14 cellular contexts compared by ENCODE assay signal in the genomic region with DNA sequence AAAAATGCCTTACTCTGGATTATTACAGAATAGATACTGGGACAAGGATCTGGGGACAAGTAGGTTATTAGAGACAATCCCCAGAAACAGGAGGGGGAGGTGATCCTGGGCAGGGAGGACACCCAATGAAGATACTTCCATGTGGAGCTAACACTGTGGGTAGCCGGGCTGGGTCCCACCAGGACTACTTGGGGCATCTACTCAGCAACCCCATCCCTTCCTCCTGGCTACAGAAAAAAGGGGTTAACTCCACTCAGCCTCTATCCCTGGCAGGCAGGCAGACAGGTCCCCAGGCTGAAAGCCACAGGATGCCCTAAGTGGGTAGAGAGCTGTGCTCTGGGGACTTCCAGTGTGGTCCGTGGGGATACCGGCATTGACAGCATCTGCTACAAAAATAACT.
A peak's percentile ranks its signal among the peaks of the same experiment; 100 is the strongest.
DNase-seq lines count a peak whose midpoint lies in the region; ATAC-seq and TF ChIP-seq lines count a peak whose summit lies in the region.
"Had no signal": no experiment of that assay in that cellular context is flagged by ENCODE, and none has a peak within 500 bp of the region (broad histone marks: within the 10 kb centered on the region; RNA-seq: fewer than 3 reads in every experiment).

No MANE protein-coding gene starts in this region.

- WGBS in right cardiac atrium = 80% methylated on average over 3 of the region's 3 CpGs
- WGBS in neuronal stem cell (ENCODE audit: extremely low coverage in 2 of 2, insufficient read length in 2 of 2, insufficient replicate concordance in 1 of 2), 2 donors = no CpG with 5 or more reads among the region's 3 CpGs

- H3K4me3 ChIP-seq in right cardiac atrium (ENCODE audit: low read length) (no peak overlapping the region), RWPE2 (ENCODE audit: severe bottlenecking) (no peak overlapping the region), neuronal stem cell (ENCODE audit: low read length in 2 of 2) (no peak overlapping the region), mucosa of descending colon (no peak overlapping the region)
- H3K4me3 ChIP-seq: HAP-1 had no signal

- H3K36me3 Mint-ChIP-seq in immature natural killer cell = no peaks in the 10 kb centered on the region

- H4K91ac ChIP-seq in neuronal stem cell (ENCODE audit: low read depth, low read length, poor library complexity) = no peak overlapping the region

- H3K36me3 ChIP-seq in RWPE2 (ENCODE audit: low read depth) = no peaks in the 10 kb centered on the region
- no peaks in the 10 kb centered on the region for H3K36me3 ChIP-seq in neuronal stem cell (replicated peaks in 1 of 2; ENCODE audit: control insufficient read depth in 2 of 2, insufficient read depth in 2 of 2, low read length in 2 of 2)
- no peaks in the 10 kb centered on the region for H3K36me3 ChIP-seq in mucosa of descending colon (ENCODE audit: low read depth)
- H3K36me3 ChIP-seq: HAP-1 had no signal

- no peaks in the 10 kb centered on the region for H3K9me3 ChIP-seq in right cardiac atrium (ENCODE audit: control insufficient read depth, low read length)
- no peaks in the 10 kb centered on the region for H3K9me3 ChIP-seq in RWPE2 (ENCODE audit: severe bottlenecking)
- no peaks in the 10 kb centered on the region for H3K9me3 ChIP-seq in neuronal stem cell (replicated peaks in 1 of 2; ENCODE audit: control insufficient read depth in 2 of 2, insufficient read depth in 1 of 2, low read depth in 1 of 2, low read length in 2 of 2)
- H3K9me3 ChIP-seq in mucosa of descending colon = no peaks in the 10 kb centered on the region
- H3K9me3 ChIP-seq: HAP-1 had no signal

- TF ChIP-seq CTCF in RWPE2 (IDR thresholded peaks at IDR 0.05; ENCODE audit: poor library complexity, severe bottlenecking) (no peak), mucosa of descending colon (IDR thresholded peaks at IDR 0.05) (no peak)

- H3K4me1 Mint-ChIP-seq in immature natural killer cell = no peaks in the 10 kb centered on the region
- H3K4me1 Mint-ChIP-seq: B cell, IgD-negative memory B cell had no signal

- no peaks in the 10 kb centered on the region for H3K9me3 Mint-ChIP-seq in immature natural killer cell
- H3K9me3 Mint-ChIP-seq: CD4-positive, alpha-beta T cell had no signal

- H2BK5ac ChIP-seq in neuronal stem cell (ENCODE audit: low read length) = no peak overlapping the region

- H3K79me1 ChIP-seq in neuronal stem cell (ENCODE audit: low read depth, low read length) = no peaks in the 10 kb centered on the region

- no peak overlapping the region for H2AFZ ChIP-seq in neuronal stem cell (ENCODE audit: low read length)

- no peak overlapping the region for H2AK5ac ChIP-seq in neuronal stem cell (ENCODE audit: low read depth, low read length)

- ATAC-seq in right cardiac atrium = no peak
- ATAC-seq in RWPE2 (ENCODE audit: low read depth) = no peak
- no peak for ATAC-seq in mucosa of descending colon

- H3K27me3 ChIP-seq in right cardiac atrium (ENCODE audit: control insufficient read depth, insufficient read depth) (no peaks in the 10 kb centered on the region), RWPE2 (ENCODE audit: insufficient read depth, poor library complexity, severe bottlenecking) (no peaks in the 10 kb centered on the region), neuronal stem cell (ENCODE audit: control insufficient read depth in 3 of 3, insufficient read depth in 3 of 3, low read depth in 1 of 3, low read length in 3 of 3) (no peaks in the 10 kb centered on the region)

- no peak overlapping the region for H2BK120ac ChIP-seq in neuronal stem cell (ENCODE audit: low read depth, low read length)

- H3K18ac ChIP-seq in neuronal stem cell (ENCODE audit: low read length) = peak overlapping the region; percentile 59

- H3K27ac ChIP-seq in right cardiac atrium (ENCODE audit: low read length) (no peak overlapping the region), RWPE2 (ENCODE audit: poor library complexity, severe bottlenecking) (no peak overlapping the region), neuronal stem cell (replicated peaks; ENCODE audit: low read length) (no peak overlapping the region)
- H3K27ac ChIP-seq: C4-2B had no signal

- H4K8ac ChIP-seq in neuronal stem cell (ENCODE audit: low read depth, low read length) = no peak overlapping the region

- peaks cover 4 to 5% (median 5%) of the 10 kb centered on the region in 3 donors for H3K27me3 Mint-ChIP-seq in immature natural killer cell (ENCODE audit: low read depth in 3 of 3)
- H3K27me3 Mint-ChIP-seq: IgD-negative memory B cell had no signal

- no peak overlapping the region for H3K4me3 Mint-ChIP-seq in immature natural killer cell
- H3K4me3 Mint-ChIP-seq: B cell; CD4-positive, alpha-beta T cell; IgD-negative memory B cell had no signal

- intact Hi-C loops in cardiac septum (cut with DNase I) (no loop called here), right cardiac atrium (cut with DNase I) (no loop called here), mucosa of descending colon (cut with DNase I, micrococcal nuclease) (no loop called here)

- peak; percentile 27 for DNase-seq in cardiac septum (ENCODE audit: low spot score)
- no peak for DNase-seq in right cardiac atrium
- peak; percentile 33 for DNase-seq in RWPE2 (ENCODE audit: low spot score)
- DNase-seq in neuronal stem cell (ENCODE audit: low spot score) = no peak
- DNase-seq in NCI-H524 (lab: John Stamatoyannopoulos, UW) = no peak
- DNase-seq in mucosa of descending colon = no peak
- DNase-seq in immature natural killer cell = no peak
- DNase-seq: Caco-2; CD4-positive, alpha-beta T cell; GDM1 had no signal

- no peak overlapping the region for H2BK12ac ChIP-seq in neuronal stem cell (ENCODE audit: low read length)

- no peak overlapping the region for H3K27ac Mint-ChIP-seq in immature natural killer cell
- H3K27ac Mint-ChIP-seq: B cell; CD4-positive, alpha-beta T cell; IgD-negative memory B cell had no signal

- H3K4me1 ChIP-seq in right cardiac atrium (ENCODE audit: control insufficient read depth, insufficient read depth, low read length) (no peaks in the 10 kb centered on the region), RWPE2 (ENCODE audit: insufficient read depth, poor library complexity, severe bottlenecking) (no peaks in the 10 kb centered on the region), neuronal stem cell (ENCODE audit: control insufficient read depth in 2 of 2, insufficient read depth in 1 of 2, low read depth in 1 of 2, low read length in 2 of 2) (peaks cover 0 to 12% of the 10 kb centered on the region in 2 donors), mucosa of descending colon (ENCODE audit: low read depth) (no peaks in the 10 kb centered on the region)
- H3K4me1 ChIP-seq: HAP-1 had no signal

- no peak overlapping the region for H3K23ac ChIP-seq in neuronal stem cell (ENCODE audit: low read depth, low read length, poor library complexity)

- H3K4ac ChIP-seq in neuronal stem cell (ENCODE audit: low read length) = no peak overlapping the region

- H2BK15ac ChIP-seq in neuronal stem cell (ENCODE audit: low read length) = no peak overlapping the region

- H3K4me2 ChIP-seq in neuronal stem cell (ENCODE audit: insufficient read depth, low read length, poor library complexity, severe bottlenecking) = no peak overlapping the region

- no peak overlapping the region for H3K9ac ChIP-seq in neuronal stem cell (ENCODE audit: low read depth, low read length, poor library complexity)

- no peak overlapping the region for H3K14ac ChIP-seq in neuronal stem cell (ENCODE audit: low read length)

Comparison
In these comparisons a context has a peak if more than half of its experiments do, and no peak if none do; other contexts are left out.
1. DNase-seq: peak in cardiac septum (single experiment) and RWPE2 (single experiment); none in right cardiac atrium (0 of 3), neuronal stem cell (single experiment), NCI-H524 (0 of 2), mucosa of descending colon (0 of 3) and immature natural killer cell (0 of 3).